In genomic region chr7:144220531-144220930, GRCh38 we compare ENCODE assay signal across 6 cellular contexts. TPM values are rescaled to one million over a fixed set of nuclear protein-coding genes. Genes with fewer than 3 reads are reported as not detected.
"Had no signal": no experiment of that assay in that cellular context is flagged by ENCODE, and none has a peak within 500 bp of the region (broad histone marks: within the 10 kb centered on the region; RNA-seq: fewer than 3 reads in every experiment).

No MANE protein-coding gene starts in this region.

RNA-seq across cellular contexts. Expression of gene OR2A42, which starts 18.9 kb away (rescaled TPM):
- total RNA-seq: H1, H4, H7, H9, HFFc6 had no signal
- polyA plus RNA-seq: H1 had no signal

RNA-seq across cellular contexts. Expression of gene ARHGEF35, which starts 24.9 kb away (rescaled TPM):
- total RNA-seq: HFFc6 had no signal

RNA-seq across cellular contexts. Expression of gene CTAGE4, which starts 37.3 kb away (rescaled TPM):
- total RNA-seq: GM23248, HFFc6 had no signal

RNA-seq across cellular contexts. Expression of gene OR2A7, which starts 44.1 kb away (rescaled TPM):
- total RNA-seq: GM23248, H4, HFFc6 had no signal

RNA-seq across cellular contexts. Expression of gene CTAGE8, which starts 48.6 kb away (rescaled TPM):
- total RNA-seq: GM23248, H1, H7, HFFc6 had no signal
- polyA plus RNA-seq: GM23248, H1 had no signal
